Comparison of ENCODE assay signal across 1 cellular context in the genomic region with DNA sequence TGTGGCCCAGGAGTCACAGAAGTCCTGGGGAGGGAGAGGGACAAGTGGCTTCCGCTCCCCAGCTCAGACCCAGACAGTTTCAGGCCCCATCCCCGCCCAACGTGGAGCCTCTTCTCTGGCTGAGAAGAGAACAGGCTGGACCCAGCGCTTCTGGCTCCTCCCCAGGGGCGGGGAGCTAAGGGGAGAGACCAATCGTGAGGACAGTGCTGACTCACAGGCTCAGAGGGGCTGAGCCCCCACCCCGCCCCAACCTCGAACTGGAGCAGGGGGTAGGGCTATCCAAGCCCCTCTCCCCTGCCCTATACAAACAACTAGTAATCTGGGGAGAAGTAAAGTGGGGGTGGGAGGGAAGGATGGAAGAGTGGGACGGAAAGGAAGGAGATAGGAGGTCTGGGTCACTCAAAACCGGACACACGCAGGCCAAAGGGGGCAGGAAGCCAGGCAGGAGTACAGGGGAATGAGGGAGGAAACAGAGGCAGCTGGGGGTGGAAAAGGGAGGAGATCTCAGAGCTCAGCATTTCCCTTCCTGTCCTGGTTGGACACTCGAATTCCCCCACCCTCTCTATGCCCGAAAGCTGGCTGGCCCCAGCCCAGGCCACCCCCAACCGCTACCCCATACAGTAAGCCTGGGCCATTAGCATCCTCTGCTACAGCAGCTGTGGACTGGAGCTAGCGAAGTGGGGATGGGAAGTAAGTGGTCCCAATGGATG.
TF ChIP-seq lines count a peak whose summit lies in the region.

A gene with protein sequence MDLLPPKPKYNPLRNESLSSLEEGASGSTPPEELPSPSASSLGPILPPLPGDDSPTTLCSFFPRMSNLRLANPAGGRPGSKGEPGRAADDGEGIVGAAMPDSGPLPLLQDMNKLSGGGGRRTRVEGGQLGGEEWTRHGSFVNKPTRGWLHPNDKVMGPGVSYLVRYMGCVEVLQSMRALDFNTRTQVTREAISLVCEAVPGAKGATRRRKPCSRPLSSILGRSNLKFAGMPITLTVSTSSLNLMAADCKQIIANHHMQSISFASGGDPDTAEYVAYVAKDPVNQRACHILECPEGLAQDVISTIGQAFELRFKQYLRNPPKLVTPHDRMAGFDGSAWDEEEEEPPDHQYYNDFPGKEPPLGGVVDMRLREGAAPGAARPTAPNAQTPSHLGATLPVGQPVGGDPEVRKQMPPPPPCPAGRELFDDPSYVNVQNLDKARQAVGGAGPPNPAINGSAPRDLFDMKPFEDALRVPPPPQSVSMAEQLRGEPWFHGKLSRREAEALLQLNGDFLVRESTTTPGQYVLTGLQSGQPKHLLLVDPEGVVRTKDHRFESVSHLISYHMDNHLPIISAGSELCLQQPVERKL (minus strand): TSS at position 117 of the 710 bp plus-strand sequence. CDS start 221 bp downstream, outside the sequence.

TF ChIP-seq in HepG2, 621 proteins besides CTCF, POLR2A, EP300 and RAD21 (continued from another document and continues in another):
- TF ChIP-seq ZNF484 (CRISPR knock-in tag; IDR thresholded peaks at IDR 0.05; ENCODE audit: borderline replicate concordance, low read depth), result no peak
- TF ChIP-seq, protein P1, sequence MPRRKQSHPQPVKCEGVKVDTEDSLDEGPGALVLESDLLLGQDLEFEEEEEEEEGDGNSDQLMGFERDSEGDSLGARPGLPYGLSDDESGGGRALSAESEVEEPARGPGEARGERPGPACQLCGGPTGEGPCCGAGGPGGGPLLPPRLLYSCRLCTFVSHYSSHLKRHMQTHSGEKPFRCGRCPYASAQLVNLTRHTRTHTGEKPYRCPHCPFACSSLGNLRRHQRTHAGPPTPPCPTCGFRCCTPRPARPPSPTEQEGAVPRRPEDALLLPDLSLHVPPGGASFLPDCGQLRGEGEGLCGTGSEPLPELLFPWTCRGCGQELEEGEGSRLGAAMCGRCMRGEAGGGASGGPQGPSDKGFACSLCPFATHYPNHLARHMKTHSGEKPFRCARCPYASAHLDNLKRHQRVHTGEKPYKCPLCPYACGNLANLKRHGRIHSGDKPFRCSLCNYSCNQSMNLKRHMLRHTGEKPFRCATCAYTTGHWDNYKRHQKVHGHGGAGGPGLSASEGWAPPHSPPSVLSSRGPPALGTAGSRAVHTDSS (CRISPR knock-in tag; conservative IDR thresholded peaks at IDR 0.05), result no peak
- no peak for TF ChIP-seq KDM1A (CRISPR knock-in tag; IDR thresholded peaks at IDR 0.05)
- no peak for TF ChIP-seq BHLHE40 (IDR thresholded peaks at IDR 0.05; ENCODE audit: low read length)
- TF ChIP-seq, protein P2, sequence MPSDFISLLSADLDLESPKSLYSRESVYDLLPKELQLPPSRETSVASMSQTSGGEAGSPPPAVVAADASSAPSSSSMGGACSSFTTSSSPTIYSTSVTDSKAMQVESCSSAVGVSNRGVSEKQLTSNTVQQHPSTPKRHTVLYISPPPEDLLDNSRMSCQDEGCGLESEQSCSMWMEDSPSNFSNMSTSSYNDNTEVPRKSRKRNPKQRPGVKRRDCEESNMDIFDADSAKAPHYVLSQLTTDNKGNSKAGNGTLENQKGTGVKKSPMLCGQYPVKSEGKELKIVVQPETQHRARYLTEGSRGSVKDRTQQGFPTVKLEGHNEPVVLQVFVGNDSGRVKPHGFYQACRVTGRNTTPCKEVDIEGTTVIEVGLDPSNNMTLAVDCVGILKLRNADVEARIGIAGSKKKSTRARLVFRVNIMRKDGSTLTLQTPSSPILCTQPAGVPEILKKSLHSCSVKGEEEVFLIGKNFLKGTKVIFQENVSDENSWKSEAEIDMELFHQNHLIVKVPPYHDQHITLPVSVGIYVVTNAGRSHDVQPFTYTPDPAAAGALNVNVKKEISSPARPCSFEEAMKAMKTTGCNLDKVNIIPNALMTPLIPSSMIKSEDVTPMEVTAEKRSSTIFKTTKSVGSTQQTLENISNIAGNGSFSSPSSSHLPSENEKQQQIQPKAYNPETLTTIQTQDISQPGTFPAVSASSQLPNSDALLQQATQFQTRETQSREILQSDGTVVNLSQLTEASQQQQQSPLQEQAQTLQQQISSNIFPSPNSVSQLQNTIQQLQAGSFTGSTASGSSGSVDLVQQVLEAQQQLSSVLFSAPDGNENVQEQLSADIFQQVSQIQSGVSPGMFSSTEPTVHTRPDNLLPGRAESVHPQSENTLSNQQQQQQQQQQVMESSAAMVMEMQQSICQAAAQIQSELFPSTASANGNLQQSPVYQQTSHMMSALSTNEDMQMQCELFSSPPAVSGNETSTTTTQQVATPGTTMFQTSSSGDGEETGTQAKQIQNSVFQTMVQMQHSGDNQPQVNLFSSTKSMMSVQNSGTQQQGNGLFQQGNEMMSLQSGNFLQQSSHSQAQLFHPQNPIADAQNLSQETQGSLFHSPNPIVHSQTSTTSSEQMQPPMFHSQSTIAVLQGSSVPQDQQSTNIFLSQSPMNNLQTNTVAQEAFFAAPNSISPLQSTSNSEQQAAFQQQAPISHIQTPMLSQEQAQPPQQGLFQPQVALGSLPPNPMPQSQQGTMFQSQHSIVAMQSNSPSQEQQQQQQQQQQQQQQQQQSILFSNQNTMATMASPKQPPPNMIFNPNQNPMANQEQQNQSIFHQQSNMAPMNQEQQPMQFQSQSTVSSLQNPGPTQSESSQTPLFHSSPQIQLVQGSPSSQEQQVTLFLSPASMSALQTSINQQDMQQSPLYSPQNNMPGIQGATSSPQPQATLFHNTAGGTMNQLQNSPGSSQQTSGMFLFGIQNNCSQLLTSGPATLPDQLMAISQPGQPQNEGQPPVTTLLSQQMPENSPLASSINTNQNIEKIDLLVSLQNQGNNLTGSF (CRISPR knock-in tag; IDR thresholded peaks at IDR 0.05), result no peak
- TF ChIP-seq, protein P3, sequence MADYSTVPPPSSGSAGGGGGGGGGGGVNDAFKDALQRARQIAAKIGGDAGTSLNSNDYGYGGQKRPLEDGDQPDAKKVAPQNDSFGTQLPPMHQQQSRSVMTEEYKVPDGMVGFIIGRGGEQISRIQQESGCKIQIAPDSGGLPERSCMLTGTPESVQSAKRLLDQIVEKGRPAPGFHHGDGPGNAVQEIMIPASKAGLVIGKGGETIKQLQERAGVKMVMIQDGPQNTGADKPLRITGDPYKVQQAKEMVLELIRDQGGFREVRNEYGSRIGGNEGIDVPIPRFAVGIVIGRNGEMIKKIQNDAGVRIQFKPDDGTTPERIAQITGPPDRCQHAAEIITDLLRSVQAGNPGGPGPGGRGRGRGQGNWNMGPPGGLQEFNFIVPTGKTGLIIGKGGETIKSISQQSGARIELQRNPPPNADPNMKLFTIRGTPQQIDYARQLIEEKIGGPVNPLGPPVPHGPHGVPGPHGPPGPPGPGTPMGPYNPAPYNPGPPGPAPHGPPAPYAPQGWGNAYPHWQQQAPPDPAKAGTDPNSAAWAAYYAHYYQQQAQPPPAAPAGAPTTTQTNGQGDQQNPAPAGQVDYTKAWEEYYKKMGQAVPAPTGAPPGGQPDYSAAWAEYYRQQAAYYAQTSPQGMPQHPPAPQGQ (CRISPR knock-in tag; IDR thresholded peaks at IDR 0.05; ENCODE audit: borderline replicate concordance), result no peak
- peak; percentile 66; the same call in 1 of the 2 replicates for TF ChIP-seq TAF1 (CRISPR knock-in tag; IDR thresholded peaks at IDR 0.05)
- TF ChIP-seq NFE2L1 (CRISPR knock-in tag; IDR thresholded peaks at IDR 0.05; ENCODE audit: borderline replicate concordance), result no peak
- TF ChIP-seq, protein P4, sequence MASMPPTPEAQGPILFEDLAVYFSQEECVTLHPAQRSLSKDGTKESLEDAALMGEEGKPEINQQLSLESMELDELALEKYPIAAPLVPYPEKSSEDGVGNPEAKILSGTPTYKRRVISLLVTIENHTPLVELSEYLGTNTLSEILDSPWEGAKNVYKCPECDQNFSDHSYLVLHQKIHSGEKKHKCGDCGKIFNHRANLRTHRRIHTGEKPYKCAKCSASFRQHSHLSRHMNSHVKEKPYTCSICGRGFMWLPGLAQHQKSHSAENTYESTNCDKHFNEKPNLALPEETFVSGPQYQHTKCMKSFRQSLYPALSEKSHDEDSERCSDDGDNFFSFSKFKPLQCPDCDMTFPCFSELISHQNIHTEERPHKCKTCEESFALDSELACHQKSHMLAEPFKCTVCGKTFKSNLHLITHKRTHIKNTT (CRISPR knock-in tag; IDR thresholded peaks at IDR 0.05), result no peak
- TF ChIP-seq DPF2 (CRISPR knock-in tag; IDR thresholded peaks at IDR 0.05; ENCODE audit: borderline replicate concordance, low read depth), result no peak
- TF ChIP-seq, protein P5, sequence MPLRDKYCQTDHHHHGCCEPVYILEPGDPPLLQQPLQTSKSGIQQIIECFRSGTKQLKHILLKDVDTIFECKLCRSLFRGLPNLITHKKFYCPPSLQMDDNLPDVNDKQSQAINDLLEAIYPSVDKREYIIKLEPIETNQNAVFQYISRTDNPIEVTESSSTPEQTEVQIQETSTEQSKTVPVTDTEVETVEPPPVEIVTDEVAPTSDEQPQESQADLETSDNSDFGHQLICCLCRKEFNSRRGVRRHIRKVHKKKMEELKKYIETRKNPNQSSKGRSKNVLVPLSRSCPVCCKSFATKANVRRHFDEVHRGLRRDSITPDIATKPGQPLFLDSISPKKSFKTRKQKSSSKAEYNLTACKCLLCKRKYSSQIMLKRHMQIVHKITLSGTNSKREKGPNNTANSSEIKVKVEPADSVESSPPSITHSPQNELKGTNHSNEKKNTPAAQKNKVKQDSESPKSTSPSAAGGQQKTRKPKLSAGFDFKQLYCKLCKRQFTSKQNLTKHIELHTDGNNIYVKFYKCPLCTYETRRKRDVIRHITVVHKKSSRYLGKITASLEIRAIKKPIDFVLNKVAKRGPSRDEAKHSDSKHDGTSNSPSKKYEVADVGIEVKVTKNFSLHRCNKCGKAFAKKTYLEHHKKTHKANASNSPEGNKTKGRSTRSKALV (CRISPR knock-in tag; IDR thresholded peaks at IDR 0.05), result no peak
- TF ChIP-seq XBP1 (CRISPR knock-in tag; IDR thresholded peaks at IDR 0.05), result no peak
- no peak for TF ChIP-seq ZNF766 (CRISPR knock-in tag; IDR thresholded peaks at IDR 0.05; ENCODE audit: borderline replicate concordance)
- TF ChIP-seq, protein P6, sequence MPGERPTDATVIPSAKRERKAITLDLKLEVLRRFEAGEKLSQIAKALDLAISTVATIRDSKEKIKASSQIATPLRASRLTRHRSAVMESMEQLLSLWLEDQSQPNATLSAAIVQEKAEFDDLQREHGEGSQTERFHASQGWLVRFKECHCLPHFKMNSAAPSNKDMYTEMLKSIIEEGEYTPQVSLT (CRISPR knock-in tag; IDR thresholded peaks at IDR 0.05; ENCODE audit: borderline replicate concordance, low read depth), result no peak
- TF ChIP-seq ARHGAP35 (CRISPR knock-in tag; IDR thresholded peaks at IDR 0.05; ENCODE audit: borderline replicate concordance), result no peak
- TF ChIP-seq ZNF749 (CRISPR knock-in tag; IDR thresholded peaks at IDR 0.05; ENCODE audit: borderline replicate concordance), result no peak
- TF ChIP-seq, protein P7, sequence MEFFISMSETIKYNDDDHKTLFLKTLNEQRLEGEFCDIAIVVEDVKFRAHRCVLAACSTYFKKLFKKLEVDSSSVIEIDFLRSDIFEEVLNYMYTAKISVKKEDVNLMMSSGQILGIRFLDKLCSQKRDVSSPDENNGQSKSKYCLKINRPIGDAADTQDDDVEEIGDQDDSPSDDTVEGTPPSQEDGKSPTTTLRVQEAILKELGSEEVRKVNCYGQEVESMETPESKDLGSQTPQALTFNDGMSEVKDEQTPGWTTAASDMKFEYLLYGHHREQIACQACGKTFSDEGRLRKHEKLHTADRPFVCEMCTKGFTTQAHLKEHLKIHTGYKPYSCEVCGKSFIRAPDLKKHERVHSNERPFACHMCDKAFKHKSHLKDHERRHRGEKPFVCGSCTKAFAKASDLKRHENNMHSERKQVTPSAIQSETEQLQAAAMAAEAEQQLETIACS (CRISPR knock-in tag; IDR thresholded peaks at IDR 0.05), result no peak
- no peak for TF ChIP-seq ZMYM3 (CRISPR knock-in tag; IDR thresholded peaks at IDR 0.05)
- TF ChIP-seq, protein P8, sequence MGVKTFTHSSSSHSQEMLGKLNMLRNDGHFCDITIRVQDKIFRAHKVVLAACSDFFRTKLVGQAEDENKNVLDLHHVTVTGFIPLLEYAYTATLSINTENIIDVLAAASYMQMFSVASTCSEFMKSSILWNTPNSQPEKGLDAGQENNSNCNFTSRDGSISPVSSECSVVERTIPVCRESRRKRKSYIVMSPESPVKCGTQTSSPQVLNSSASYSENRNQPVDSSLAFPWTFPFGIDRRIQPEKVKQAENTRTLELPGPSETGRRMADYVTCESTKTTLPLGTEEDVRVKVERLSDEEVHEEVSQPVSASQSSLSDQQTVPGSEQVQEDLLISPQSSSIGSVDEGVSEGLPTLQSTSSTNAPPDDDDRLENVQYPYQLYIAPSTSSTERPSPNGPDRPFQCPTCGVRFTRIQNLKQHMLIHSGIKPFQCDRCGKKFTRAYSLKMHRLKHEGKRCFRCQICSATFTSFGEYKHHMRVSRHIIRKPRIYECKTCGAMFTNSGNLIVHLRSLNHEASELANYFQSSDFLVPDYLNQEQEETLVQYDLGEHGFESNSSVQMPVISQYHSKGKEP (CRISPR knock-in tag; IDR thresholded peaks at IDR 0.05), result no peak
- TF ChIP-seq, protein P9, sequence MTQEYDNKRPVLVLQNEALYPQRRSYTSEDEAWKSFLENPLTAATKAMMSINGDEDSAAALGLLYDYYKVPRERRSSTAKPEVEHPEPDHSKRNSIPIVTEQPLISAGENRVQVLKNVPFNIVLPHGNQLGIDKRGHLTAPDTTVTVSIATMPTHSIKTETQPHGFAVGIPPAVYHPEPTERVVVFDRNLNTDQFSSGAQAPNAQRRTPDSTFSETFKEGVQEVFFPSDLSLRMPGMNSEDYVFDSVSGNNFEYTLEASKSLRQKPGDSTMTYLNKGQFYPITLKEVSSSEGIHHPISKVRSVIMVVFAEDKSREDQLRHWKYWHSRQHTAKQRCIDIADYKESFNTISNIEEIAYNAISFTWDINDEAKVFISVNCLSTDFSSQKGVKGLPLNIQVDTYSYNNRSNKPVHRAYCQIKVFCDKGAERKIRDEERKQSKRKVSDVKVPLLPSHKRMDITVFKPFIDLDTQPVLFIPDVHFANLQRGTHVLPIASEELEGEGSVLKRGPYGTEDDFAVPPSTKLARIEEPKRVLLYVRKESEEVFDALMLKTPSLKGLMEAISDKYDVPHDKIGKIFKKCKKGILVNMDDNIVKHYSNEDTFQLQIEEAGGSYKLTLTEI (CRISPR knock-in tag; conservative IDR thresholded peaks at IDR 0.05), result no peak
- no peak for TF ChIP-seq JARID2 (CRISPR knock-in tag; IDR thresholded peaks at IDR 0.05; ENCODE audit: insufficient replicate concordance)
- peak; percentile 73 for TF ChIP-seq ERF (CRISPR knock-in tag; IDR thresholded peaks at IDR 0.05)
- no peak for TF ChIP-seq ZNF614 (CRISPR knock-in tag; IDR thresholded peaks at IDR 0.05; ENCODE audit: borderline replicate concordance)
- TF ChIP-seq RBM39 (IDR thresholded peaks at IDR 0.05; ENCODE audit: low read depth, low read length, poor library complexity, severe bottlenecking), result no peak
- TF ChIP-seq ZNF274 (CRISPR knock-in tag; IDR thresholded peaks at IDR 0.05), result no peak
- no peak for TF ChIP-seq ZNF207 (IDR thresholded peaks at IDR 0.05; ENCODE audit: borderline replicate concordance)
- TF ChIP-seq NCOA1 (CRISPR knock-in tag; IDR thresholded peaks at IDR 0.05), result no peak
- TF ChIP-seq TAF15 (IDR thresholded peaks at IDR 0.05; ENCODE audit: low read depth, low read length, poor library complexity, severe bottlenecking), result no peak
- 0 out of 2 replicates have a peak, but pooled peaks have one; percentile 23 for TF ChIP-seq KAT8 (CRISPR knock-in tag; IDR thresholded peaks at IDR 0.05)
- no peak for TF ChIP-seq IKZF4 (CRISPR knock-in tag; IDR thresholded peaks at IDR 0.05; ENCODE audit: borderline replicate concordance, low read depth, not compliant biosample characterization)
- no peak for TF ChIP-seq ZNF225 (CRISPR knock-in tag; IDR thresholded peaks at IDR 0.05)
- TF ChIP-seq PAX8 (CRISPR knock-in tag; IDR thresholded peaks at IDR 0.05; ENCODE audit: borderline replicate concordance), result no peak
- TF ChIP-seq MXI1 (IDR thresholded peaks at IDR 0.05; ENCODE audit: borderline replicate concordance, low read depth, low read length), result peak; percentile 72; the same call in 1 of the 3 replicates
- TF ChIP-seq MBNL3 (CRISPR knock-in tag; conservative IDR thresholded peaks at IDR 0.05), result no peak
- no peak for TF ChIP-seq RCOR2 (CRISPR knock-in tag; IDR thresholded peaks at IDR 0.05)
- no peak for TF ChIP-seq ISX (CRISPR knock-in tag; conservative IDR thresholded peaks at IDR 0.05)
- no peak for TF ChIP-seq ZNF780A (CRISPR knock-in tag; IDR thresholded peaks at IDR 0.05)
- TF ChIP-seq ZNF629 (CRISPR knock-in tag; conservative IDR thresholded peaks at IDR 0.05), result no peak
- TF ChIP-seq MEIS1 (CRISPR knock-in tag; IDR thresholded peaks at IDR 0.05; ENCODE audit: borderline replicate concordance), result no peak
